ENCODE assay signal across 23 cellular contexts in the genomic region with DNA sequence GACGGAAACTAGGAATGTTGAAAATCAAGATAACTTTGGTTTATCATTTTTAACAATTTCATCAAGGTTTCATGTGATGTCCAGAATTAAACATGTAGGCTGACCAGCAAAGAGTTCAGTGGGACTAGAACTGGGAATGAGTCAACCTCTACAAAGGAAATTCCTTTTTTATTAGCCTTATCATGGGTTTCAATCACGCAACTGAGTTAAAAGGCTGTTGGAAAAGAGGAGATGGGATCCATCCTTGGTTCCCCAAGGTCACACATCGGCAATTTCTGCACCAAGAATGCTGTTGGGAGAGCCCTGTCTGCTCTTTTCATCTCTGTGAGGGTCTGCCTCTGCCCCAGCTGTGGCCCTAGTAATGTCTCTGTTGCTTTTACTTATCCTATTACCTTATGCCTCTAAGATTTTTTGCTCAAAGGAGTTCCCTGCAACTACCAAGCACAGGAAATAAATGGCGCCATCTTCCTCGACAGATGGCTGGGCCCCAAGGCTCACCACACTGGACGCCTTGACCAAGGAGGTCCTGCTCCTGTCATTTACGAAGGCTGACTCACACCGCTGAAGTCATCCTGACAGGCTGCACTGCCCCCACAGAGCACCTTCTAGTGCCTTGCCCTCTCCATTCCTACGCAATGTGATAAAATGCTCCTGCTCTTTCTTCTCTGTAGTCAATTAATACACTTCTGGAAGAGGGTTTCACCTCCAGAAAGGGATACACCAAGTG.
A peak's percentile ranks its signal among the peaks of the same experiment; 100 is the strongest.
DNase-seq lines count a peak whose midpoint lies in the region; ATAC-seq, FAIRE-seq and TF ChIP-seq lines count a peak whose summit lies in the region.
"Had no signal": no experiment of that assay in that cellular context is flagged by ENCODE, and none has a peak within 500 bp of the region (broad histone marks: within the 10 kb centered on the region; RNA-seq: fewer than 3 reads in every experiment).

No MANE protein-coding gene starts in this region.

- no peak overlapping the region for H2BK120ac ChIP-seq in H1 (replicated peaks; ENCODE audit: low read depth, low read length)
- no peak overlapping the region for H2BK120ac ChIP-seq in neuronal stem cell (ENCODE audit: low read depth, low read length)

- H3K36me3 Mint-ChIP-seq in CD4-positive, alpha-beta T cell (ENCODE audit: low read depth): no peaks in the 10 kb centered on the region
- H3K36me3 Mint-ChIP-seq: CD14-positive monocyte; CD8-positive, alpha-beta T cell had no signal

- H3K14ac ChIP-seq in H1 (ENCODE audit: insufficient read length): no peak overlapping the region
- no peak overlapping the region for H3K14ac ChIP-seq in neuronal stem cell (ENCODE audit: low read length)

- no peak overlapping the region for H3K4ac ChIP-seq in H1 (replicated peaks; ENCODE audit: insufficient read length, low read depth, low read length)
- no peak overlapping the region for H3K4ac ChIP-seq in neuronal stem cell (ENCODE audit: low read length)

- H4K8ac ChIP-seq in H1 (ENCODE audit: extremely low read depth, insufficient read depth, low read length) (peak overlapping the region; percentile 63), neuronal stem cell (ENCODE audit: low read depth, low read length) (no peak overlapping the region)

- no peaks in the 10 kb centered on the region for H3K79me2 ChIP-seq in H1 (ENCODE audit: control insufficient read depth in 1 of 2, insufficient read depth in 2 of 2, low read length in 2 of 2)

- no peak overlapping the region for H2BK20ac ChIP-seq in H1 (ENCODE audit: low read length)

- H4K5ac ChIP-seq in H1 (ENCODE audit: insufficient read length, low read depth, low read length): no peak overlapping the region

- no peak overlapping the region for H3K56ac ChIP-seq in H1 (replicated peaks; ENCODE audit: insufficient read length, low read depth, low read length)

- H4K91ac ChIP-seq in H1 (replicated peaks; ENCODE audit: insufficient read length, low read length): no peak overlapping the region
- no peak overlapping the region for H4K91ac ChIP-seq in neuronal stem cell (ENCODE audit: low read depth, low read length, poor library complexity)

- WGBS in H1 (ENCODE audit: extremely low coverage in 1 of 2, insufficient coverage in 1 of 2, insufficient read length in 1 of 2, insufficient replicate concordance in 2 of 2, low coverage in 1 of 2, low lambda C conversion rate in 2 of 2, missing lambda C conversion rate in 1 of 2), 2 experiments: 76% methylated on average over 9 of the region's 9 CpGs; no CpG with 5 or more reads in 1 of the 2 experiments
- WGBS in neuronal stem cell (ENCODE audit: extremely low coverage in 2 of 2, insufficient read length in 2 of 2, insufficient replicate concordance in 1 of 2), 2 donors: no CpG with 5 or more reads among the region's 9 CpGs

- no peak overlapping the region for H2AK5ac ChIP-seq in H1 (ENCODE audit: low read depth, low read length)
- H2AK5ac ChIP-seq in neuronal stem cell (ENCODE audit: low read depth, low read length): no peak overlapping the region

- intact Hi-C loops in CD4-positive, alpha-beta T cell (cut with DNase I, micrococcal nuclease): no loop called here

- no peak overlapping the region for H3K23ac ChIP-seq in H1 (ENCODE audit: insufficient read length)
- H3K23ac ChIP-seq in neuronal stem cell (ENCODE audit: low read depth, low read length, poor library complexity): no peak overlapping the region

- H3K4me1 ChIP-seq in H1 (replicated peaks in 1 of 4; ENCODE audit: control insufficient read depth in 3 of 4, insufficient read depth in 4 of 4, low read length in 3 of 4) (no peaks in the 10 kb centered on the region), neuronal stem cell (ENCODE audit: control insufficient read depth in 2 of 2, insufficient read depth in 1 of 2, low read depth in 1 of 2, low read length in 2 of 2) (no peaks in the 10 kb centered on the region)
- H3K4me1 ChIP-seq: BLaER1, HAP-1 had no signal

- no peaks in the 10 kb centered on the region for H3K79me1 ChIP-seq in H1 (ENCODE audit: low read depth, low read length)
- H3K79me1 ChIP-seq in neuronal stem cell (ENCODE audit: low read depth, low read length): no peaks in the 10 kb centered on the region

- no peak overlapping the region for H3K27ac Mint-ChIP-seq in CD4-positive, alpha-beta T cell
- H3K27ac Mint-ChIP-seq: CD14-positive monocyte; CD8-positive, alpha-beta T cell had no signal

- no peak overlapping the region for H3K4me2 ChIP-seq in H1 (ENCODE audit: insufficient read depth in 1 of 2, low read depth in 2 of 2, low read length in 2 of 2)
- H3K4me2 ChIP-seq in neuronal stem cell (ENCODE audit: insufficient read depth, low read length, poor library complexity, severe bottlenecking): no peak overlapping the region
- H3K4me2 ChIP-seq: BLaER1 had no signal

- H3K27me3 Mint-ChIP-seq in CD4-positive, alpha-beta T cell: no peaks in the 10 kb centered on the region

- no peak for TF ChIP-seq EP300 in H1 (IDR thresholded peaks at IDR 0.05; ENCODE audit: borderline replicate concordance in 1 of 2, low read depth in 2 of 2, low read length in 2 of 2)

- ATAC-seq in GM21515 (IDR thresholded peaks at IDR 0.05; ENCODE audit: unreplicated experiment): no peak
- no peak for ATAC-seq in CD4-positive, alpha-beta T cell (ENCODE audit: poor library complexity)
- ATAC-seq in HG03108 (IDR thresholded peaks at IDR 0.05; ENCODE audit: unreplicated experiment): no peak
- ATAC-seq: CD8-positive, alpha-beta T cell; K562 had no signal

- DNase-seq in Daoy (ENCODE audit: low read depth) (peak; percentile 6), M059J (ENCODE audit: low read depth) (peak; percentile 87), H1 (ENCODE audit: low read depth in 1 of 2, low spot score in 2 of 2) (no peak), neuronal stem cell (ENCODE audit: low spot score) (no peak), H54 (ENCODE audit: insufficient read length, low spot score) (no peak)
- no peak for DNase-seq in CD4-positive, alpha-beta T cell
- DNase-seq: 8988T; CD8-positive, alpha-beta T cell; COR-L47; GDM1; GOT3; IMR-90 had no signal

- no peaks in the 10 kb centered on the region for H3K4me1 Mint-ChIP-seq in CD4-positive, alpha-beta T cell (ENCODE audit: low read depth)

- no peak for TF ChIP-seq CTCF in H1 (IDR thresholded peaks at IDR 0.05; ENCODE audit: control extremely low read depth in 1 of 3, insufficient read depth in 1 of 3, low read depth in 1 of 3, low read length in 3 of 3)
- TF ChIP-seq CTCF in CD4-positive, alpha-beta T cell (IDR thresholded peaks at IDR 0.05): no peak

- H2BK12ac ChIP-seq in H1 (ENCODE audit: low read depth, low read length): no peak overlapping the region
- H2BK12ac ChIP-seq in neuronal stem cell (ENCODE audit: low read length): no peak overlapping the region

- H3K27ac ChIP-seq in H1 (ENCODE audit: low read depth, low read length): no peak overlapping the region
- no peak overlapping the region for H3K27ac ChIP-seq in neuronal stem cell (replicated peaks; ENCODE audit: low read length)
- H3K27ac ChIP-seq in CD4-positive, alpha-beta T cell (ENCODE audit: low read depth, low read length): no peak overlapping the region
- H3K27ac ChIP-seq: BLaER1, HL-60 had no signal

- no peaks in the 10 kb centered on the region; a peak in 1 of 7 replicates for H3K27me3 ChIP-seq in H1 (replicated peaks in 1 of 4; ENCODE audit: control insufficient read depth in 3 of 4, extremely low read depth in 1 of 4, insufficient read depth in 3 of 4, low read length in 3 of 4)
- H3K27me3 ChIP-seq in neuronal stem cell (ENCODE audit: control insufficient read depth in 3 of 3, insufficient read depth in 3 of 3, low read depth in 1 of 3, low read length in 3 of 3): no peaks in the 10 kb centered on the region
- no peaks in the 10 kb centered on the region for H3K27me3 ChIP-seq in CD4-positive, alpha-beta T cell (ENCODE audit: control insufficient read depth, insufficient read depth, low read length)
- H3K27me3 ChIP-seq: BLaER1 had no signal

- H3K36me3 ChIP-seq in H1 (ENCODE audit: control insufficient read depth in 2 of 4, insufficient read depth in 4 of 4, low read length in 3 of 4) (no peaks in the 10 kb centered on the region), neuronal stem cell (replicated peaks in 1 of 2; ENCODE audit: control insufficient read depth in 2 of 2, insufficient read depth in 2 of 2, low read length in 2 of 2) (no peaks in the 10 kb centered on the region)
- H3K36me3 ChIP-seq: BLaER1, HAP-1 had no signal

- CTCF ChIA-PET in H1 (lab: Charles Lee; ENCODE audit: partially characterized antibody): no interaction called here
- CTCF ChIA-PET in CD4-positive, alpha-beta T cell (lab: Charles Lee): no interaction called here

- H3K18ac ChIP-seq in H1 (ENCODE audit: extremely low read depth, low read length) (no peak overlapping the region), neuronal stem cell (ENCODE audit: low read length) (peak overlapping the region; percentile 39)

- no peak overlapping the region for H3K4me3 Mint-ChIP-seq in CD4-positive, alpha-beta T cell
- H3K4me3 Mint-ChIP-seq: CD14-positive monocyte; CD8-positive, alpha-beta T cell had no signal

- no peak for TF ChIP-seq RAD21 in H1 (IDR thresholded peaks at IDR 0.05 in 1 of 2, conservative IDR thresholded peaks at IDR 0.05 in 1 of 2; ENCODE audit: low read depth in 2 of 2, low read length in 2 of 2)

- H3K23me2 ChIP-seq in H1 (ENCODE audit: low read depth, low read length): no peaks in the 10 kb centered on the region; the same call in 1 of the 2 replicates

- FAIRE-seq in H1 (lab: Jason Lieb, UNC) (no peak), H54 (lab: Jason Lieb, UNC) (no peak)
- FAIRE-seq: D721Med, GM12892, GM18507, HTR-8/SVneo, K562 had no signal

- H3K9me3 Mint-ChIP-seq in CD4-positive, alpha-beta T cell: no peaks in the 10 kb centered on the region
- H3K9me3 Mint-ChIP-seq: CD8-positive, alpha-beta T cell had no signal

- POLR2A ChIA-PET in H1 (lab: Charles Lee; ENCODE audit: partially characterized antibody): no interaction called here
- POLR2A ChIA-PET in CD4-positive, alpha-beta T cell (lab: Charles Lee): no interaction called here

- no peak overlapping the region for H3K9ac ChIP-seq in H1 (replicated peaks in 1 of 4; ENCODE audit: extremely low read depth in 1 of 4, low read depth in 3 of 4, low read length in 3 of 4)
- no peak overlapping the region for H3K9ac ChIP-seq in neuronal stem cell (ENCODE audit: low read depth, low read length, poor library complexity)
- H3K9ac ChIP-seq: BLaER1 had no signal

- H3K4me3 ChIP-seq in H1 (ENCODE audit: extremely low read depth in 1 of 4, insufficient read depth in 2 of 4, low read depth in 3 of 4, low read length in 4 of 4) (no peak overlapping the region), neuronal stem cell (ENCODE audit: low read length in 2 of 2) (no peak overlapping the region)
- H3K4me3 ChIP-seq: BLaER1, HAP-1, K562 had no signal

- H4K20me1 ChIP-seq in H1 (replicated peaks in 1 of 2; ENCODE audit: control insufficient read depth in 1 of 2, insufficient read depth in 2 of 2, low read length in 2 of 2): no peaks in the 10 kb centered on the region
- H4K20me1 ChIP-seq: BLaER1 had no signal

- H2BK15ac ChIP-seq in H1 (ENCODE audit: low read length) (no peak overlapping the region), neuronal stem cell (ENCODE audit: low read length) (no peak overlapping the region)

- H2AFZ ChIP-seq in H1 (ENCODE audit: low read length): no peak overlapping the region
- H2AFZ ChIP-seq in neuronal stem cell (ENCODE audit: low read length): no peak overlapping the region

- H2BK5ac ChIP-seq in H1 (ENCODE audit: low read depth, low read length): no peak overlapping the region
- no peak overlapping the region for H2BK5ac ChIP-seq in neuronal stem cell (ENCODE audit: low read length)

- TF ChIP-seq POLR2A in H1 (IDR thresholded peaks at IDR 0.05; ENCODE audit: control extremely low read depth in 1 of 2, low read depth in 2 of 2, low read length in 2 of 2) (no peak), H54 (IDR thresholded peaks at IDR 0.05; ENCODE audit: low read depth, low read length) (no peak)

- H3K9me3 ChIP-seq in H1 (ENCODE audit: insufficient read depth in 2 of 2, low read depth in 1 of 2, low read length in 1 of 2): no peaks in the 10 kb centered on the region
- H3K9me3 ChIP-seq in neuronal stem cell (replicated peaks in 1 of 2; ENCODE audit: control insufficient read depth in 2 of 2, insufficient read depth in 1 of 2, low read depth in 1 of 2, low read length in 2 of 2): no peaks in the 10 kb centered on the region
- H3K9me3 ChIP-seq in CD4-positive, alpha-beta T cell (ENCODE audit: control insufficient read depth, low read length): no peaks in the 10 kb centered on the region
- H3K9me3 ChIP-seq: BLaER1, HAP-1 had no signal

Comparison
In these comparisons a context has a peak if more than half of its experiments do, and no peak if none do; other contexts are left out.
1. DNase-seq: peak in Daoy (single experiment) and M059J (single experiment); none in H1 (0 of 2), neuronal stem cell (single experiment), CD4-positive, alpha-beta T cell (0 of 10) and H54 (single experiment).